Comparison of ENCODE assay signal across 13 cellular contexts in genomic region chr6:34638834-34639736, GRCh38. TPM values are rescaled to one million over a fixed set of nuclear protein-coding genes. Genes with fewer than 3 reads are reported as not detected.
DNase-seq lines count a peak whose midpoint lies in the region; ATAC-seq, FAIRE-seq and TF ChIP-seq lines count a peak whose summit lies in the region.
"Had no signal": no experiment of that assay in that cellular context is flagged by ENCODE, and none has a peak within 500 bp of the region (broad histone marks: within the 10 kb centered on the region; RNA-seq: fewer than 3 reads in every experiment).

No MANE protein-coding gene starts in this region.

- no peaks in the 10 kb centered on the region for H3K27me3 ChIP-seq in gastrocnemius medialis
- H3K27me3 ChIP-seq in left lung = no peaks in the 10 kb centered on the region
- no peaks in the 10 kb centered on the region for H3K27me3 ChIP-seq in adrenal gland
- H3K27me3 ChIP-seq: uterus had no signal

- H3K4me1 ChIP-seq in gastrocnemius medialis (peaks cover 9 to 17% of the 10 kb centered on the region in 2 donors), left lung (no peaks in the 10 kb centered on the region), adrenal gland (replicated peaks in 1 of 2) (no peaks in the 10 kb centered on the region)
- H3K4me1 ChIP-seq: uterus had no signal

- peak overlapping the region; percentile 62 to 78 (median 74) for H3K27ac ChIP-seq in gastrocnemius medialis
- H3K27ac ChIP-seq in left lung = no peak overlapping the region
- no peak overlapping the region for H3K27ac ChIP-seq in adrenal gland
- H3K27ac ChIP-seq: uterus had no signal

- intact Hi-C loops in gastrocnemius medialis (cut with DNase I; ENCODE audit: low total_unique reads) = no loop called here
- intact Hi-C loops in left lung (cut with DNase I) = no loop called here
- intact Hi-C loops in adrenal gland (cut with DNase I) = no loop called here

- no peak for TF ChIP-seq CTCF in gastrocnemius medialis (IDR thresholded peaks at IDR 0.05 in 4 of 5, conservative IDR thresholded peaks at IDR 0.05 in 1 of 5)
- TF ChIP-seq CTCF in left lung (IDR thresholded peaks at IDR 0.05) = no peak
- no peak for TF ChIP-seq CTCF in adrenal gland (IDR thresholded peaks at IDR 0.05)

- peak; percentile 36 to 38 for ATAC-seq in activated CD4-positive, CD25-positive, alpha-beta regulatory T cell treated with anti-CD3 and anti-CD28 coated beads, Interleukin-2, amount 50 U/mL, for 24 hours
- peak; percentile 58 for ATAC-seq in HG02571 (IDR thresholded peaks at IDR 0.05; ENCODE audit: unreplicated experiment)
- peak; percentile 98 to 99 for ATAC-seq in gastrocnemius medialis
- ATAC-seq in left lung = no peak

- no peak overlapping the region for H3K4me3 ChIP-seq in gastrocnemius medialis
- no peak overlapping the region for H3K4me3 ChIP-seq in left lung
- H3K4me3 ChIP-seq in adrenal gland = no peak overlapping the region
- H3K4me3 ChIP-seq: uterus had no signal

- DNase-seq in activated CD4-positive, CD25-positive, alpha-beta regulatory T cell treated with anti-CD3 and anti-CD28 coated beads, Interleukin-2, amount 50 U/mL, for 72 hours = no peak
- DNase-seq in NAMALWA (ENCODE audit: low spot score) (peak; percentile 26), gastrocnemius medialis (peak; percentile 18 to 48), left lung (no peak), H54 (ENCODE audit: insufficient read length, low spot score) (no peak), adrenal gland (no peak)
- DNase-seq: NCI-H1930; stimulated activated CD4-positive, alpha-beta T cell treated with anti-CD3 and anti-CD28 coated beads, Interleukin-12 subunit alpha, Interleukin-12 subunit beta, amount 100 ng/mL, for 4 hours; uterus had no signal

- 92 to 96% (median 93%) methylated on average over 6 of the region's 6 CpGs for WGBS in adrenal gland, 4 donors

- H3K9me3 ChIP-seq in gastrocnemius medialis (no peaks in the 10 kb centered on the region), left lung (no peaks in the 10 kb centered on the region), adrenal gland (replicated peaks in 1 of 3) (no peaks in the 10 kb centered on the region)
- H3K9me3 ChIP-seq: uterus had no signal

- FAIRE-seq in H54 (lab: Jason Lieb, UNC) = no peak
- FAIRE-seq: A204.1, bronchial epithelial cell had no signal

- TF ChIP-seq POLR2A in gastrocnemius medialis (IDR thresholded peaks at IDR 0.05) (no peak), H54 (IDR thresholded peaks at IDR 0.05; ENCODE audit: low read depth, low read length) (no peak), adrenal gland (IDR thresholded peaks at IDR 0.05) (no peak)

- in situ Hi-C loops in gastrocnemius medialis (cut with MboI; ENCODE audit: low sequenced_read_pairs in 4 of 4) = no loop called here

- H3K36me3 ChIP-seq in gastrocnemius medialis = peaks cover 0 to 4% of the 10 kb centered on the region in 2 donors
- peaks cover 0 to 16% of the 10 kb centered on the region in 2 donors for H3K36me3 ChIP-seq in left lung
- H3K36me3 ChIP-seq in adrenal gland (replicated peaks in 1 of 2) = no peaks in the 10 kb centered on the region
- H3K36me3 ChIP-seq: uterus had no signal

RNA-seq across cellular contexts. Expression of gene ILRUN, which starts 57.5 kb away (rescaled TPM):
- total RNA-seq in gastrocnemius medialis = 100 to 1,000 TPM; 136 to 252 (median 169) TPM
- 10 to 100 TPM; 75.9 to 82.9 TPM for total RNA-seq in left lung
- 10 to 100 TPM; 59.5 to 84.1 (median 71.7) TPM for total RNA-seq in adrenal gland
- polyA plus RNA-seq in adrenal gland = 10 to 100 TPM; 18.2 to 62.8 (median 30.7) TPM

Comparison
In these comparisons a context has a peak if more than half of its experiments do, and no peak if none do; other contexts are left out.
1. DNase-seq: peak in NAMALWA (single experiment) and gastrocnemius medialis (2 of 2); none in activated CD4-positive, CD25-positive, alpha-beta regulatory T cell treated with anti-CD3 and anti-CD28 coated beads, Interleukin-2, amount 50 U/mL, for 72 hours (single experiment), left lung (0 of 2), H54 (single experiment) and adrenal gland (0 of 7).
2. H3K27ac ChIP-seq: peak in gastrocnemius medialis (4 of 4); none in left lung (0 of 2) and adrenal gland (0 of 5).